In the genomic region with DNA sequence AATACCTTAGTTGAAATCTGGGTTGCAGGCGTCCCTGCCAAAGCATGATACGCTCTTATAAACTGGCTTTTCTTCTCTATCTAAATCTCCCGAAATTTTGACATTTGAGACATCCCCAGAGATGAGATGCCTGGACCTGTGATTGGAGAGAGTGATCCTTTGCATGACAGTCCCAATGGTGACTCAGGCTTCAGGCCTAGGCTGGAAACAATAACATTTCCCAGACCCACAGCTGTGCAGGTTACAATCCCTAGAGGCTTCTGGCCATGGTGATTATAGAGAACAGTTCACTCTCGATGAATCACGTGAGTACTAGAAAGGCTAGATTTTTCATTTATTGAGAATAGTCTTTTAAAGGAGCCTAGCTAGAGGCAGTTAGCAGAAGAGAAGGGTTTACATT, we compare ENCODE assay signal across 14 cellular contexts.
DNase-seq lines count a peak whose midpoint lies in the region; ATAC-seq and TF ChIP-seq lines count a peak whose summit lies in the region.
"Had no signal": no experiment of that assay in that cellular context is flagged by ENCODE, and none has a peak within 500 bp of the region (broad histone marks: within the 10 kb centered on the region; RNA-seq: fewer than 3 reads in every experiment).

No MANE protein-coding gene starts in this region.

- H2BK120ac ChIP-seq in IMR-90 (ENCODE audit: low read depth, low read length) = no peak overlapping the region

- peak; percentile 83 for DNase-seq in AG08395 (ENCODE audit: low spot score)
- peak; percentile 8 for DNase-seq in IMR-90
- peak; percentile 11 for DNase-seq in kidney glomerular epithelial cell (lab: John Stamatoyannopoulos, UW)
- no peak for DNase-seq in NCI-H526 treated with DMSO at 0.1 percent for 48 hours (lab: John Stamatoyannopoulos, UW)
- DNase-seq in DMS79 treated with DMSO at 0.1 percent for 48 hours (lab: John Stamatoyannopoulos, UW) = no peak
- DNase-seq in activated CD4-positive, alpha-beta T cell treated with anti-CD3 and anti-CD28 coated beads, Interleukin-2, amount 10 ng/mL, durations not matched to agents 24 days and 14 days = no peak
- DNase-seq in NCI-H146 treated with DMSO at 0.1 percent for 48 hours (lab: John Stamatoyannopoulos, UW; ENCODE audit: unreplicated experiment) = no peak
- DNase-seq: activated CD4-positive, alpha-beta T cell treated with anti-CD3 and anti-CD28 coated beads for 1 hour; activated naive CD8-positive, alpha-beta T cell treated with anti-CD3 and anti-CD28 coated beads for 36 hours; NCI-H510A treated with DMSO at 0.1 percent for 48 hours; ovary had no signal

- H2AK9ac ChIP-seq in IMR-90 (replicated peaks; ENCODE audit: low read depth, low read length, poor library complexity) = no peak overlapping the region

- no peak overlapping the region for H3K56ac ChIP-seq in IMR-90 (ENCODE audit: extremely low read depth, insufficient read depth, low read length)

- H3K27me3 Mint-ChIP-seq in brain = peaks cover 13% of the 10 kb centered on the region
- H3K27me3 Mint-ChIP-seq in activated CD4-positive, alpha-beta T cell treated with anti-CD3 and anti-CD28 coated beads, Interleukin-2, amount 10 ng/mL, durations not matched to agents 24 days and 14 days = no peaks in the 10 kb centered on the region

- no peaks in the 10 kb centered on the region for H3K9me1 ChIP-seq in IMR-90 (ENCODE audit: insufficient read depth, low read length)

- TF ChIP-seq CTCF in IMR-90 (conservative IDR thresholded peaks at IDR 0.05; ENCODE audit: low read depth, low read length) = no peak
- TF ChIP-seq CTCF in brain (conservative IDR thresholded peaks at IDR 0.05) = no peak

- CTCF ChIA-PET in IMR-90 (lab: Yijun Ruan, JAX) = no interaction called here

- no TSS peak for BruUV-seq in IMR-90 (replicated peaks; lab: Mats Ljungman, UMichigan)

- peak overlapping the region in 3 of 5 experiments; percentile 15 to 51 (median 38) for H3K27ac Mint-ChIP-seq in brain
- no peak overlapping the region for H3K27ac Mint-ChIP-seq in activated CD4-positive, alpha-beta T cell treated with anti-CD3 and anti-CD28 coated beads, Interleukin-2, amount 10 ng/mL, durations not matched to agents 24 days and 14 days
- H3K27ac Mint-ChIP-seq: activated naive CD8-positive, alpha-beta T cell treated with anti-CD3 and anti-CD28 coated beads for 36 hours; memory B cell had no signal

- no peak overlapping the region for H3K4me2 ChIP-seq in IMR-90 (ENCODE audit: low read depth, low read length)

- H3K4me3 ChIP-seq in IMR-90 (ENCODE audit: insufficient read depth, low read depth, low read length) = no peak overlapping the region
- H3K4me3 ChIP-seq: ovary, suprapubic skin had no signal

- no peak overlapping the region for H3K4ac ChIP-seq in IMR-90 (ENCODE audit: low read depth, low read length)

- no peaks in the 10 kb centered on the region for H3K79me1 ChIP-seq in IMR-90 (ENCODE audit: low read depth in 1 of 2, low read length in 2 of 2)

- no peak overlapping the region for H3K18ac ChIP-seq in IMR-90 (ENCODE audit: low read depth, low read length)

- H2BK5ac ChIP-seq in IMR-90 (ENCODE audit: low read depth, low read length, poor library complexity, severe bottlenecking) = no peak overlapping the region

- no peaks in the 10 kb centered on the region for H3K27me3 ChIP-seq in IMR-90 (ENCODE audit: control insufficient read depth, insufficient read depth, low read length)
- H3K27me3 ChIP-seq: ovary, suprapubic skin had no signal

- H2AFZ ChIP-seq in IMR-90 (replicated peaks; ENCODE audit: low read length, poor library complexity) = no peak overlapping the region

- H3K4me1 Mint-ChIP-seq in brain = peaks cover 11% of the 10 kb centered on the region
- H3K4me1 Mint-ChIP-seq in activated CD4-positive, alpha-beta T cell treated with anti-CD3 and anti-CD28 coated beads, Interleukin-2, amount 10 ng/mL, durations not matched to agents 24 days and 14 days = no peaks in the 10 kb centered on the region
- H3K4me1 Mint-ChIP-seq: activated naive CD8-positive, alpha-beta T cell treated with anti-CD3 and anti-CD28 coated beads for 36 hours; memory B cell had no signal

- dilution Hi-C loops in IMR-90 (cut with HindIII; ENCODE audit: low sequenced_read_pairs, unreplicated experiment) = no loop called here

- no peaks in the 10 kb centered on the region for H3K4me1 ChIP-seq in IMR-90 (ENCODE audit: control insufficient read depth, insufficient read depth, low read length)
- H3K4me1 ChIP-seq: suprapubic skin had no signal

- H3K9ac ChIP-seq in IMR-90 (ENCODE audit: low read depth, low read length) = no peak overlapping the region

- no peaks in the 10 kb centered on the region for H4K20me1 ChIP-seq in IMR-90 (ENCODE audit: insufficient read depth, low read length)

- H3K4me3 Mint-ChIP-seq in brain = no peak overlapping the region
- no peak overlapping the region for H3K4me3 Mint-ChIP-seq in activated CD4-positive, alpha-beta T cell treated with anti-CD3 and anti-CD28 coated beads, Interleukin-2, amount 10 ng/mL, durations not matched to agents 24 days and 14 days
- H3K4me3 Mint-ChIP-seq: activated naive CD8-positive, alpha-beta T cell treated with anti-CD3 and anti-CD28 coated beads for 36 hours; memory B cell had no signal

- in situ Hi-C loops in IMR-90 (cut with MboI; ENCODE audit: low sequenced_read_pairs) = no loop called here

- H3K23ac ChIP-seq in IMR-90 (ENCODE audit: low read depth, low read length) = no peak overlapping the region

- H3K9me3 ChIP-seq in IMR-90 (ENCODE audit: control insufficient read depth, insufficient read depth, low read length) = no peaks in the 10 kb centered on the region
- H3K9me3 ChIP-seq: ovary, suprapubic skin had no signal

- H4K8ac ChIP-seq in IMR-90 (ENCODE audit: low read depth in 2 of 2, low read length in 2 of 2) = no peak overlapping the region

- TF ChIP-seq RAD21 in IMR-90 (IDR thresholded peaks at IDR 0.05; ENCODE audit: low read length) = no peak

- H3K36me3 Mint-ChIP-seq in brain = no peaks in the 10 kb centered on the region
- H3K36me3 Mint-ChIP-seq in activated CD4-positive, alpha-beta T cell treated with anti-CD3 and anti-CD28 coated beads, Interleukin-2, amount 10 ng/mL, durations not matched to agents 24 days and 14 days (ENCODE audit: low read depth) = no peaks in the 10 kb centered on the region
- H3K36me3 Mint-ChIP-seq: activated naive CD8-positive, alpha-beta T cell treated with anti-CD3 and anti-CD28 coated beads for 36 hours; memory B cell had no signal

- H4K91ac ChIP-seq in IMR-90 (ENCODE audit: insufficient read depth, low read depth, low read length) = no peak overlapping the region

- peaks cover 0 to 10% (median 4%) of the 10 kb centered on the region in 5 experiments for H3K9me3 Mint-ChIP-seq in brain
- no peaks in the 10 kb centered on the region for H3K9me3 Mint-ChIP-seq in activated CD4-positive, alpha-beta T cell treated with anti-CD3 and anti-CD28 coated beads, Interleukin-2, amount 10 ng/mL, durations not matched to agents 24 days and 14 days
- H3K9me3 Mint-ChIP-seq: memory B cell had no signal

- intact Hi-C loops in IMR-90 (cut with micrococcal nuclease) = no loop called here
- intact Hi-C loops in activated CD4-positive, alpha-beta T cell treated with anti-CD3 and anti-CD28 coated beads, Interleukin-2, amount 10 ng/mL, durations not matched to agents 24 days and 14 days (cut with micrococcal nuclease) = no loop called here

- peak; percentile 51; the same call in 1 of the 2 replicates for ATAC-seq in IMR-90 (ENCODE audit: low read depth)

- no peak overlapping the region for H4K5ac ChIP-seq in IMR-90 (ENCODE audit: low read depth, low read length)

- H2BK20ac ChIP-seq in IMR-90 (ENCODE audit: low read depth, low read length) = no peak overlapping the region

- WGBS in IMR-90 (ENCODE audit: extremely low coverage in 2 of 2, insufficient read length in 1 of 2), 2 experiments = no CpG with 5 or more reads among the region's 5 CpGs

- no peaks in the 10 kb centered on the region for H3K36me3 ChIP-seq in IMR-90 (ENCODE audit: control insufficient read depth, insufficient read depth, low read length)
- H3K36me3 ChIP-seq: ovary, suprapubic skin had no signal

- H2BK15ac ChIP-seq in IMR-90 (ENCODE audit: low read depth, low read length) = no peak overlapping the region

- POLR2A ChIA-PET in IMR-90 (lab: Charles Lee; ENCODE audit: unreplicated experiment) = no interaction called here

- TF ChIP-seq POLR2A in IMR-90 (IDR thresholded peaks at IDR 0.05; ENCODE audit: low read depth, low read length) = no peak

- no peak overlapping the region for H2AK5ac ChIP-seq in IMR-90 (ENCODE audit: low read depth, low read length)

- H3K27ac ChIP-seq in IMR-90 (ENCODE audit: insufficient read depth, low read length) = no peak overlapping the region
- H3K27ac ChIP-seq: ovary, suprapubic skin had no signal

- no peak overlapping the region for H3K14ac ChIP-seq in IMR-90 (replicated peaks; ENCODE audit: low read depth, low read length)

TF ChIP-seq in IMR-90, 13 proteins besides CTCF, POLR2A, EP300 and RAD21 (continues in another document):
- TF ChIP-seq MAFK (IDR thresholded peaks at IDR 0.05; ENCODE audit: low read depth, low read length) (no peak), RFX5 (IDR thresholded peaks at IDR 0.05; ENCODE audit: low read depth, low read length) (no peak), MAZ (IDR thresholded peaks at IDR 0.05; ENCODE audit: borderline replicate concordance, low read depth, low read length) (no peak), RCOR1 (IDR thresholded peaks at IDR 0.05; ENCODE audit: insufficient replicate concordance, low read length) (no peak), SMC3 (IDR thresholded peaks at IDR 0.05; ENCODE audit: low read depth, low read length) (no peak), NFE2L2 (IDR thresholded peaks at IDR 0.05; ENCODE audit: low read depth, low read length) (no peak), MXI1 (IDR thresholded peaks at IDR 0.05; ENCODE audit: borderline replicate concordance, low read depth, low read length) (no peak)
- TF ChIP-seq, protein P1, sequence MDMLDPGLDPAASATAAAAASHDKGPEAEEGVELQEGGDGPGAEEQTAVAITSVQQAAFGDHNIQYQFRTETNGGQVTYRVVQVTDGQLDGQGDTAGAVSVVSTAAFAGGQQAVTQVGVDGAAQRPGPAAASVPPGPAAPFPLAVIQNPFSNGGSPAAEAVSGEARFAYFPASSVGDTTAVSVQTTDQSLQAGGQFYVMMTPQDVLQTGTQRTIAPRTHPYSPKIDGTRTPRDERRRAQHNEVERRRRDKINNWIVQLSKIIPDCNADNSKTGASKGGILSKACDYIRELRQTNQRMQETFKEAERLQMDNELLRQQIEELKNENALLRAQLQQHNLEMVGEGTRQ (IDR thresholded peaks at IDR 0.05; ENCODE audit: low read depth, low read length) = no peak
- TF ChIP-seq, protein P2, sequence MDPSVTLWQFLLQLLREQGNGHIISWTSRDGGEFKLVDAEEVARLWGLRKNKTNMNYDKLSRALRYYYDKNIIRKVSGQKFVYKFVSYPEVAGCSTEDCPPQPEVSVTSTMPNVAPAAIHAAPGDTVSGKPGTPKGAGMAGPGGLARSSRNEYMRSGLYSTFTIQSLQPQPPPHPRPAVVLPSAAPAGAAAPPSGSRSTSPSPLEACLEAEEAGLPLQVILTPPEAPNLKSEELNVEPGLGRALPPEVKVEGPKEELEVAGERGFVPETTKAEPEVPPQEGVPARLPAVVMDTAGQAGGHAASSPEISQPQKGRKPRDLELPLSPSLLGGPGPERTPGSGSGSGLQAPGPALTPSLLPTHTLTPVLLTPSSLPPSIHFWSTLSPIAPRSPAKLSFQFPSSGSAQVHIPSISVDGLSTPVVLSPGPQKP (IDR thresholded peaks at IDR 0.05; ENCODE audit: borderline replicate concordance, low read depth, low read length) = no peak

Comparison
In these comparisons a context has a peak if more than half of its experiments do, and no peak if none do; other contexts are left out.
1. DNase-seq: peak in AG08395 (single experiment), IMR-90 (single experiment) and kidney glomerular epithelial cell (single experiment); none in NCI-H526 treated with DMSO at 0.1 percent for 48 hours (single experiment), DMS79 treated with DMSO at 0.1 percent for 48 hours (single experiment), activated CD4-positive, alpha-beta T cell treated with anti-CD3 and anti-CD28 coated beads, Interleukin-2, amount 10 ng/mL, durations not matched to agents 24 days and 14 days (single experiment) and NCI-H146 treated with DMSO at 0.1 percent for 48 hours (single experiment).